ENCODE assay signal across 11 cellular contexts in genomic region chr16:50360033-50360778, GRCh38. TPM values are rescaled to one million over a fixed set of nuclear protein-coding genes. Genes with fewer than 3 reads are reported as not detected.
DNase-seq lines count a peak whose midpoint lies in the region; ATAC-seq lines count a peak whose summit lies in the region.
"Had no signal": no experiment of that assay in that cellular context is flagged by ENCODE, and none has a peak within 500 bp of the region (broad histone marks: within the 10 kb centered on the region; RNA-seq: fewer than 3 reads in every experiment).

No MANE protein-coding gene starts in this region.

- no peak for DNase-seq in activated CD4-positive, alpha-beta T cell treated with anti-CD3 and anti-CD28 coated beads for 36 hours
- no peak for DNase-seq in activated CD4-positive, alpha-beta T cell treated with anti-CD3 and anti-CD28 coated beads for 48 hours
- DNase-seq in amniotic stem cell (lab: John Stamatoyannopoulos, UW) (peak; percentile 44), iPS-NIHi7 (ENCODE audit: extremely low spot score) (peak; percentile 2), cerebellum (ENCODE audit: low spot score) (no peak)
- DNase-seq in stimulated activated effector memory CD8-positive, alpha-beta T cell treated with anti-CD3 and anti-CD28 coated beads, Interleukin-12 subunit alpha, Interleukin-12 subunit beta, amount 100 ng/mL, for 72 hours (ENCODE audit: low spot score in 2 of 2) = no peak
- DNase-seq: GF-D8, heart left ventricle, NCI-H1105 treated with DMSO at 0.1 percent for 48 hours had no signal

- CTCF ChIA-PET in activated CD4-positive, alpha-beta T cell treated with anti-CD3 and anti-CD28 coated beads for 36 hours (lab: Charles Lee) = interaction anchor here (0.6 to 15.6 kb wide), 16 partner anchors 7 to 446 kb away, joined by 3 to 304 read pairs (median 4); partner anchors contain the start of gene CNEP1R1

- H3K9me3 Mint-ChIP-seq in activated CD4-positive, alpha-beta T cell treated with anti-CD3 and anti-CD28 coated beads for 36 hours (ENCODE audit: low read depth) = no peaks in the 10 kb centered on the region
- no peaks in the 10 kb centered on the region for H3K9me3 Mint-ChIP-seq in stimulated activated effector memory CD8-positive, alpha-beta T cell treated with anti-CD3 and anti-CD28 coated beads, Interleukin-12 subunit alpha, Interleukin-12 subunit beta, amount 100 ng/mL, for 72 hours

- intact Hi-C loops in activated CD4-positive, alpha-beta T cell treated with anti-CD3 and anti-CD28 coated beads for 36 hours (cut with DNase I, micrococcal nuclease) = no loop called here

- peak overlapping the region; percentile 45 for H3K27ac Mint-ChIP-seq in activated CD4-positive, alpha-beta T cell treated with anti-CD3 and anti-CD28 coated beads for 36 hours
- H3K27ac Mint-ChIP-seq in stimulated activated effector memory CD8-positive, alpha-beta T cell treated with anti-CD3 and anti-CD28 coated beads, Interleukin-12 subunit alpha, Interleukin-12 subunit beta, amount 100 ng/mL, for 72 hours = peak overlapping the region; percentile 57

- H3K36me3 Mint-ChIP-seq in activated CD4-positive, alpha-beta T cell treated with anti-CD3 and anti-CD28 coated beads for 36 hours (ENCODE audit: low read depth) = peaks cover 31% of the 10 kb centered on the region
- H3K36me3 Mint-ChIP-seq in stimulated activated effector memory CD8-positive, alpha-beta T cell treated with anti-CD3 and anti-CD28 coated beads, Interleukin-12 subunit alpha, Interleukin-12 subunit beta, amount 100 ng/mL, for 72 hours = peaks cover 72% of the 10 kb centered on the region

- POLR2A ChIA-PET in activated CD4-positive, alpha-beta T cell treated with anti-CD3 and anti-CD28 coated beads for 36 hours (lab: Charles Lee) = interaction anchor here (0.5 kb wide), 1 partner anchor 18 kb away, joined by 4 read pairs; no protein-coding TSS in a partner anchor

- ATAC-seq in activated CD4-positive, alpha-beta T cell treated with anti-CD3 and anti-CD28 coated beads for 36 hours = no peak
- ATAC-seq in stimulated activated effector memory CD8-positive, alpha-beta T cell treated with anti-CD3 and anti-CD28 coated beads, Interleukin-12 subunit alpha, Interleukin-12 subunit beta, amount 100 ng/mL, for 72 hours = no peak
- no peak for ATAC-seq in HG03565 (IDR thresholded peaks at IDR 0.05; ENCODE audit: unreplicated experiment)
- no peak for ATAC-seq in GM19463 (IDR thresholded peaks at IDR 0.05; ENCODE audit: unreplicated experiment)

- no peaks in the 10 kb centered on the region for H3K27me3 Mint-ChIP-seq in activated CD4-positive, alpha-beta T cell treated with anti-CD3 and anti-CD28 coated beads for 36 hours

- no peak overlapping the region for H3K4me3 Mint-ChIP-seq in activated CD4-positive, alpha-beta T cell treated with anti-CD3 and anti-CD28 coated beads for 36 hours
- H3K4me3 Mint-ChIP-seq in stimulated activated effector memory CD8-positive, alpha-beta T cell treated with anti-CD3 and anti-CD28 coated beads, Interleukin-12 subunit alpha, Interleukin-12 subunit beta, amount 100 ng/mL, for 72 hours = no peak overlapping the region

- peaks cover 49% of the 10 kb centered on the region for H3K4me1 Mint-ChIP-seq in activated CD4-positive, alpha-beta T cell treated with anti-CD3 and anti-CD28 coated beads for 36 hours
- peaks cover 42% of the 10 kb centered on the region for H3K4me1 Mint-ChIP-seq in stimulated activated effector memory CD8-positive, alpha-beta T cell treated with anti-CD3 and anti-CD28 coated beads, Interleukin-12 subunit alpha, Interleukin-12 subunit beta, amount 100 ng/mL, for 72 hours

RNA-seq across cellular contexts. Expression of gene BRD7, which starts 8.6 kb away (rescaled TPM):
- total RNA-seq in activated CD4-positive, alpha-beta T cell treated with anti-CD3 and anti-CD28 coated beads for 36 hours = 100 to 1,000 TPM in 1 of 2 experiments, 10 to 100 TPM in 1; 87.7 to 104 TPM
- total RNA-seq in cerebellum = 54.7 TPM

Comparison
In these comparisons a context has a peak if more than half of its experiments do, and no peak if none do; other contexts are left out.
1. DNase-seq: peak in amniotic stem cell (single experiment) and iPS-NIHi7 (single experiment); none in activated CD4-positive, alpha-beta T cell treated with anti-CD3 and anti-CD28 coated beads for 36 hours (single experiment), activated CD4-positive, alpha-beta T cell treated with anti-CD3 and anti-CD28 coated beads for 48 hours (single experiment), stimulated activated effector memory CD8-positive, alpha-beta T cell treated with anti-CD3 and anti-CD28 coated beads, Interleukin-12 subunit alpha, Interleukin-12 subunit beta, amount 100 ng/mL, for 72 hours (0 of 2) and cerebellum (single experiment).